17 cellular contexts compared by ENCODE assay signal in genomic region chr4:160537681-160538080, GRCh38.
A peak's percentile ranks its signal among the peaks of the same experiment; 100 is the strongest.
DNase-seq lines count a peak whose midpoint lies in the region; ATAC-seq and TF ChIP-seq lines count a peak whose summit lies in the region.
"Had no signal": no experiment of that assay in that cellular context is flagged by ENCODE, and none has a peak within 500 bp of the region (broad histone marks: within the 10 kb centered on the region; RNA-seq: fewer than 3 reads in every experiment).

No MANE protein-coding gene starts in this region.

- TF ChIP-seq CTCF in HCT116 (IDR thresholded peaks at IDR 0.05 in 2 of 3, conservative IDR thresholded peaks at IDR 0.05 in 1 of 3; ENCODE audit: borderline replicate concordance in 1 of 3, insufficient read depth in 1 of 3, low read depth in 2 of 3, low read length in 2 of 3) (no peak), astrocyte of the spinal cord (IDR thresholded peaks at IDR 0.05; ENCODE audit: low read depth, low read length) (no peak)

- no peaks in the 10 kb centered on the region for H3K27me3 ChIP-seq in HCT116 (ENCODE audit: insufficient read depth, low read length)
- H3K27me3 ChIP-seq: BLaER1 had no signal

- no peaks in the 10 kb centered on the region for H3K79me2 ChIP-seq in HCT116 (ENCODE audit: insufficient read depth, low read length)

- no peak overlapping the region for H3K4me2 ChIP-seq in HCT116 (ENCODE audit: low read length)
- H3K4me2 ChIP-seq: BLaER1 had no signal

- H3K4me1 ChIP-seq in HCT116 (ENCODE audit: control insufficient read depth in 1 of 2, insufficient read depth in 2 of 2, low read length in 2 of 2): no peaks in the 10 kb centered on the region
- H3K4me1 ChIP-seq: BLaER1, Caco-2, HAP-1 had no signal

- DNase-seq in HCT116 (ENCODE audit: low read depth, low spot score) (no peak), LHCN-M2 (ENCODE audit: low read depth) (peak; percentile 53), astrocyte of the spinal cord (ENCODE audit: low read depth, low spot score) (peak; percentile 46), putamen (ENCODE audit: low spot score) (peak; percentile 58), KBM-7 (no peak), ureter (ENCODE audit: low spot score) (no peak), T-helper 1 cell (no peak)
- DNase-seq: Caco-2; CD4-positive, CD25-positive, alpha-beta regulatory T cell; CD8-positive, alpha-beta T cell; DMS153; DND-41; GOT3 had no signal

- in situ Hi-C loops in astrocyte of the spinal cord (cut with HindIII; ENCODE audit: low sequenced_read_pairs) (no loop called here), KBM-7 (cut with MboI; ENCODE audit: low pct_unique_long_range_greater_than_20kb, low sequenced_read_pairs) (no loop called here)

- no peak for ATAC-seq in HCT116
- ATAC-seq: CD8-positive, alpha-beta T cell had no signal

- H3K9me2 ChIP-seq in HCT116 (ENCODE audit: insufficient read depth): no peaks in the 10 kb centered on the region; the same call in 1 of the 2 replicates

- no peak overlapping the region for H3K27ac ChIP-seq in HCT116 (ENCODE audit: low read depth, low read length)
- H3K27ac ChIP-seq: 22Rv1, BLaER1, C4-2B had no signal

- RAD21 ChIA-PET in HCT116 (lab: Charles Lee; ENCODE audit: low non-redundant PET in 1 of 2, low total read pairs in 2 of 2, uncharacterized antibody in 2 of 2, unreplicated experiment in 2 of 2): no interaction called here

- H3K9me3 ChIP-seq in HCT116 (ENCODE audit: control insufficient read depth in 1 of 2, insufficient read depth in 1 of 2, low read depth in 1 of 2, low read length in 2 of 2): no peaks in the 10 kb centered on the region
- H3K9me3 ChIP-seq: BLaER1, Caco-2, HAP-1 had no signal

- no peaks in the 10 kb centered on the region for H4K20me1 ChIP-seq in HCT116 (ENCODE audit: insufficient read depth)
- H4K20me1 ChIP-seq: BLaER1 had no signal

- no peak for TF ChIP-seq RAD21 in HCT116 (IDR thresholded peaks at IDR 0.05; ENCODE audit: low read depth)

- no TSS peak for BruUV-seq in HCT116 (replicated peaks; lab: Mats Ljungman, UMichigan)

- H3K9ac ChIP-seq in HCT116 (ENCODE audit: low read length): no peak overlapping the region
- H3K9ac ChIP-seq: BLaER1 had no signal

- H3K4me3 ChIP-seq in HCT116 (replicated peaks in 1 of 2; ENCODE audit: low read depth in 1 of 2, low read length in 2 of 2) (no peak overlapping the region), astrocyte of the spinal cord (ENCODE audit: low read depth, low read length) (no peak overlapping the region)
- H3K4me3 ChIP-seq: BLaER1, HAP-1 had no signal

- CTCF ChIA-PET in HCT116 (lab: Charles Lee): no interaction called here

- H3K36me3 ChIP-seq in HCT116 (ENCODE audit: control insufficient read depth in 1 of 2, insufficient read depth in 2 of 2, low read length in 2 of 2): no peaks in the 10 kb centered on the region
- H3K36me3 ChIP-seq: BLaER1, HAP-1 had no signal

- POLR2A ChIA-PET in HCT116 (lab: Charles Lee): no interaction called here

- TF ChIP-seq POLR2A in HCT116 (IDR thresholded peaks at IDR 0.05; ENCODE audit: borderline replicate concordance, extremely low read depth, insufficient read depth, insufficient read length): no peak

- intact Hi-C loops in HCT116 (cut with micrococcal nuclease): no loop called here

- peak overlapping the region; percentile 38 for H2AFZ ChIP-seq in HCT116 (ENCODE audit: low read depth, low read length, poor library complexity, severe bottlenecking)

TF ChIP-seq in HCT116, 20 proteins besides CTCF, POLR2A, EP300 and RAD21:
- TF ChIP-seq POLR2AphosphoS5 (IDR thresholded peaks at IDR 0.05; ENCODE audit: low read depth, low read length): no peak
- TF ChIP-seq, protein P1, sequence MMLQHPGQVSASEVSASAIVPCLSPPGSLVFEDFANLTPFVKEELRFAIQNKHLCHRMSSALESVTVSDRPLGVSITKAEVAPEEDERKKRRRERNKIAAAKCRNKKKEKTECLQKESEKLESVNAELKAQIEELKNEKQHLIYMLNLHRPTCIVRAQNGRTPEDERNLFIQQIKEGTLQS (IDR thresholded peaks at IDR 0.05): no peak
- no peak for TF ChIP-seq CBX3 (IDR thresholded peaks at IDR 0.05; ENCODE audit: low read depth)
- TF ChIP-seq SIN3A (IDR thresholded peaks at IDR 0.05; ENCODE audit: low read depth): no peak
- no peak for TF ChIP-seq SP1 (IDR thresholded peaks at IDR 0.05; ENCODE audit: low read depth)
- no peak for TF ChIP-seq MAX (IDR thresholded peaks at IDR 0.05)
- no peak for TF ChIP-seq YY1 (IDR thresholded peaks at IDR 0.05; ENCODE audit: extremely low read depth, insufficient replicate concordance, low read depth, low read length)
- no peak for TF ChIP-seq EZH2phosphoT487 (IDR thresholded peaks at IDR 0.05; ENCODE audit: borderline replicate concordance)
- TF ChIP-seq EZH2 (IDR thresholded peaks at IDR 0.05): no peak
- no peak for TF ChIP-seq SRF (IDR thresholded peaks at IDR 0.05; ENCODE audit: low read depth)
- TF ChIP-seq TCF7L2 (IDR thresholded peaks at IDR 0.05; ENCODE audit: borderline replicate concordance, extremely low read depth, insufficient read depth, insufficient read length): no peak
- TF ChIP-seq FOSL1 (IDR thresholded peaks at IDR 0.05; ENCODE audit: low read depth): no peak
- TF ChIP-seq ZFX (IDR thresholded peaks at IDR 0.05): no peak
- no peak for TF ChIP-seq REST (IDR thresholded peaks at IDR 0.05; ENCODE audit: low read depth)

Comparison
In these comparisons a context has a peak if more than half of its experiments do, and no peak if none do; other contexts are left out.
1. DNase-seq: peak in LHCN-M2 (single experiment), astrocyte of the spinal cord (single experiment) and putamen (single experiment); none in HCT116 (single experiment), KBM-7 (single experiment), ureter (single experiment) and T-helper 1 cell (0 of 5).